8 cellular contexts compared by ENCODE assay signal in genomic region chr1:201739492-201740085, GRCh38.
DNase-seq lines count a peak whose midpoint lies in the region; ATAC-seq and TF ChIP-seq lines count a peak whose summit lies in the region.

No MANE protein-coding gene starts in this region.

- H3K36me3 ChIP-seq in Panc1 (ENCODE audit: control insufficient read depth, insufficient read depth, low read length): peaks cover 5% of the 10 kb centered on the region; the same call in 1 of the 2 replicates
- H3K36me3 ChIP-seq in heart left ventricle: peaks cover 0 to 15% (median 5%) of the 10 kb centered on the region in 9 donors

- in situ Hi-C loops in Panc1 (cut with HindIII; ENCODE audit: low pct_unique_long_range_greater_than_20kb, low sequenced_read_pairs): no loop called here

- POLR2A ChIA-PET in Panc1 (lab: Charles Lee): interaction anchor here (0.7 to 1.9 kb wide), 2 partner anchors 19 to 199 kb away, joined by 3 to 7 read pairs; no protein-coding TSS in a partner anchor

- WGBS in heart left ventricle, 4 donors: 0 to 5% (median 2%) methylated on average over 17 to 38 of the region's 38 CpGs

- TF ChIP-seq POLR2A in heart left ventricle (IDR thresholded peaks at IDR 0.05): no peak

- no peaks in the 10 kb centered on the region for H3K27me3 Mint-ChIP-seq in type B pancreatic cell

- H3K9me3 ChIP-seq in Panc1 (ENCODE audit: control insufficient read depth, insufficient read depth, low read depth, low read length) (no peaks in the 10 kb centered on the region), heart left ventricle (no peaks in the 10 kb centered on the region)

- intact Hi-C loops in Panc1 (cut with micrococcal nuclease; ENCODE audit: unreplicated experiment) (no loop called here), heart left ventricle (cut with DNase I) (loop anchor here in 5 of 10 donors (1.0 to 5.0 kb wide), 6 partner anchors 19 to 54 kb away; no protein-coding TSS in a partner anchor), posterior cingulate gyrus (cut with DNase I) (no loop called here)

- 0 out of 2 replicates have a peak, but pooled peaks cover 20% of the 10 kb centered on the region for H3K4me1 ChIP-seq in Panc1 (ENCODE audit: control insufficient read depth, insufficient read depth, low read length)
- peaks cover 19 to 95% (median 72%) of the 10 kb centered on the region in 12 donors for H3K4me1 ChIP-seq in heart left ventricle

- H3K4me1 Mint-ChIP-seq in type B pancreatic cell (ENCODE audit: unreplicated experiment): peaks cover 69% of the 10 kb centered on the region

- no TSS peak for BruUV-seq in Panc1 (replicated peaks; lab: Mats Ljungman, UMichigan)

- peak overlapping the region; percentile 57 to 83 for H3K4me3 ChIP-seq in Panc1 (ENCODE audit: low read depth in 2 of 2, low read length in 2 of 2)
- peak overlapping the region; percentile 70 to 92 (median 81) for H3K4me3 ChIP-seq in heart left ventricle

- no peaks in the 10 kb centered on the region for H3K36me3 Mint-ChIP-seq in activated naive CD4-positive, alpha-beta T cell treated with anti-CD3 and anti-CD28 coated beads, Interleukin-2, amount 50 U/mL, for 72 hours
- H3K36me3 Mint-ChIP-seq in type B pancreatic cell: peaks cover 10% of the 10 kb centered on the region

- TF ChIP-seq CTCF in Panc1 (IDR thresholded peaks at IDR 0.05) (no peak), heart left ventricle (IDR thresholded peaks at IDR 0.05) (peak in 1 of 12 donors; percentile 9), type B pancreatic cell (conservative IDR thresholded peaks at IDR 0.05) (peak; percentile 47)

- ATAC-seq in HG02759 (IDR thresholded peaks at IDR 0.05; ENCODE audit: unreplicated experiment): peak; percentile 44
- ATAC-seq in Panc1: peak; percentile 87
- ATAC-seq in activated naive CD4-positive, alpha-beta T cell treated with anti-CD3 and anti-CD28 coated beads, Interleukin-2, amount 50 U/mL, for 72 hours: peak; percentile 70 to 93
- ATAC-seq in heart left ventricle: peak; percentile 34 to 75 (median 70)
- no peak for ATAC-seq in GM18907 (IDR thresholded peaks at IDR 0.05; ENCODE audit: unreplicated experiment)

- H3K27ac ChIP-seq in Panc1 (ENCODE audit: low read length) (peak overlapping the region; percentile 65), heart left ventricle (peak overlapping the region; percentile 81 to 98 (median 89))

- peak overlapping the region in 1 of 2 donors; percentile 80 for H3K27ac Mint-ChIP-seq in activated naive CD4-positive, alpha-beta T cell treated with anti-CD3 and anti-CD28 coated beads, Interleukin-2, amount 50 U/mL, for 72 hours
- peak overlapping the region; percentile 79 for H3K27ac Mint-ChIP-seq in type B pancreatic cell

- no peaks in the 10 kb centered on the region for H3K9me3 Mint-ChIP-seq in activated naive CD4-positive, alpha-beta T cell treated with anti-CD3 and anti-CD28 coated beads, Interleukin-2, amount 50 U/mL, for 72 hours
- no peaks in the 10 kb centered on the region for H3K9me3 Mint-ChIP-seq in type B pancreatic cell

- H3K27me3 ChIP-seq in Panc1 (ENCODE audit: control insufficient read depth, insufficient read depth, low read length) (no peaks in the 10 kb centered on the region), heart left ventricle (no peaks in the 10 kb centered on the region)

- DNase-seq in Panc1 (ENCODE audit: low read depth, low spot score) (no peak), heart left ventricle (peak; percentile 70 to 82 (median 78)), posterior cingulate gyrus (peak in 9 of 10 donors; percentile 62 to 94 (median 71)), type B pancreatic cell (ENCODE audit: extremely low spot score, unreplicated experiment) (peak; percentile 77), NCI-H187 treated with DMSO at 0.1 percent for 48 hours (lab: John Stamatoyannopoulos, UW) (no peak)
- DNase-seq in activated naive CD4-positive, alpha-beta T cell treated with anti-CD3 and anti-CD28 coated beads, Interleukin-2, amount 50 U/mL, for 72 hours (ENCODE audit: low spot score in 2 of 2): peak in 1 of 2 donors; percentile 59

- CTCF ChIA-PET in Panc1 (lab: Charles Lee): interaction anchor here (0.6 to 1.1 kb wide), 4 partner anchors 18 to 393 kb away, joined by 3 to 10 read pairs (median 4); no protein-coding TSS in a partner anchor

- peak overlapping the region; percentile 96 for H3K4me3 Mint-ChIP-seq in type B pancreatic cell

Comparison
In these comparisons a context has a peak if more than half of its experiments do, and no peak if none do; other contexts are left out.
1. DNase-seq: peak in heart left ventricle (5 of 5), posterior cingulate gyrus (9 of 10) and type B pancreatic cell (single experiment); none in Panc1 (single experiment) and NCI-H187 treated with DMSO at 0.1 percent for 48 hours (single experiment).